ENCODE assay signal across 8 cellular contexts in genomic region chr3:184160456-184160855, GRCh38. TPM values are rescaled to one million over a fixed set of nuclear protein-coding genes. Genes with fewer than 3 reads are reported as not detected.
DNase-seq lines count a peak whose midpoint lies in the region; ATAC-seq and TF ChIP-seq lines count a peak whose summit lies in the region.
"Had no signal": no experiment of that assay in that cellular context is flagged by ENCODE, and none has a peak within 500 bp of the region (broad histone marks: within the 10 kb centered on the region; RNA-seq: fewer than 3 reads in every experiment).

No MANE protein-coding gene starts in this region.

- DNase-seq in SJSA1 (ENCODE audit: low read depth in 1 of 2, low spot score in 2 of 2) (peak in 1 of 2 experiments; percentile 42), heart left ventricle (no peak), NCI-H510A treated with DMSO at 0.1 percent for 48 hours (lab: John Stamatoyannopoulos, UW) (no peak)
- DNase-seq: NCI-H345 had no signal

- TF ChIP-seq CTCF in heart left ventricle (IDR thresholded peaks at IDR 0.05): no peak

- peak overlapping the region; percentile 42 to 57 for H3K9ac ChIP-seq in stomach smooth muscle (ENCODE audit: low read length in 2 of 2)

- H3K4me3 ChIP-seq in SJSA1: no peak overlapping the region
- peak overlapping the region in 3 of 12 donors; percentile 13 to 23 (median 22) for H3K4me3 ChIP-seq in heart left ventricle
- peak overlapping the region in 1 of 2 donors; percentile 52 for H3K4me3 ChIP-seq in stomach smooth muscle (ENCODE audit: low read length in 2 of 2)

- peaks cover 57% of the 10 kb centered on the region for H3K36me3 ChIP-seq in SJSA1
- H3K36me3 ChIP-seq in heart left ventricle: peaks cover 0 to 33% (median 27%) of the 10 kb centered on the region in 9 donors
- peaks cover 20 to 21% of the 10 kb centered on the region in 2 donors for H3K36me3 ChIP-seq in stomach smooth muscle (ENCODE audit: control insufficient read depth in 2 of 2, insufficient read depth in 2 of 2, low read length in 2 of 2)

- H3K9me3 ChIP-seq in SJSA1 (replicated peaks): no peaks in the 10 kb centered on the region
- H3K9me3 ChIP-seq in heart left ventricle: no peaks in the 10 kb centered on the region
- H3K9me3 ChIP-seq in stomach smooth muscle (ENCODE audit: control insufficient read depth in 2 of 2, low read length in 2 of 2): no peaks in the 10 kb centered on the region

- no peak for TF ChIP-seq POLR2A in heart left ventricle (IDR thresholded peaks at IDR 0.05)

- H3K4me1 ChIP-seq in SJSA1 (replicated peaks) (peaks cover 33% of the 10 kb centered on the region), heart left ventricle (peaks cover 2 to 76% (median 53%) of the 10 kb centered on the region in 12 donors), stomach smooth muscle (ENCODE audit: control insufficient read depth, insufficient read depth, low read length) (peaks cover 59% of the 10 kb centered on the region)

- no peaks in the 10 kb centered on the region for H3K27me3 ChIP-seq in SJSA1 (replicated peaks)
- H3K27me3 ChIP-seq in heart left ventricle: no peaks in the 10 kb centered on the region
- H3K27me3 ChIP-seq in stomach smooth muscle (ENCODE audit: control insufficient read depth in 1 of 2, insufficient read depth in 2 of 2, low read length in 2 of 2): no peaks in the 10 kb centered on the region

- intact Hi-C loops in heart left ventricle (cut with DNase I): no loop called here

- 8 to 38% (median 19%) methylated on average over 2 of the region's 2 CpGs for WGBS in heart left ventricle, 4 donors

- ATAC-seq in GM19463 (IDR thresholded peaks at IDR 0.05; ENCODE audit: unreplicated experiment) (peak; percentile 47), heart left ventricle (no peak), GM21423 (IDR thresholded peaks at IDR 0.05; ENCODE audit: unreplicated experiment) (no peak), GM19395 (IDR thresholded peaks at IDR 0.05; ENCODE audit: unreplicated experiment) (no peak)

- H3K27ac ChIP-seq in SJSA1 (peak overlapping the region; percentile 30; the same call in 1 of the 2 replicates), heart left ventricle (peak overlapping the region in 11 of 12 donors; percentile 54 to 97 (median 85)), stomach smooth muscle (ENCODE audit: low read length) (peak overlapping the region; percentile 64)

RNA-seq across cellular contexts. Expression of gene DVL3, which starts 5.3 kb away (rescaled TPM):
- 32.2 and 33.6 TPM in 2 replicates for total RNA-seq in SJSA1 (2014; rRNA removed; shearing (Covaris generic))
- total RNA-seq in heart left ventricle: 10 to 100 TPM; 53.4 to 94.2 (median 70.9) TPM
- 10 to 100 TPM; 36.3 to 59.8 TPM for polyA plus RNA-seq in heart left ventricle

RNA-seq across cellular contexts. Expression of gene AP2M1, which starts 14.2 kb away (rescaled TPM):
- total RNA-seq in SJSA1 (2014; rRNA removed; shearing (Covaris generic)): 282 and 609 TPM in 2 replicates
- 100 to 1,000 TPM; 225 to 400 (median 337) TPM for total RNA-seq in heart left ventricle
- polyA plus RNA-seq in heart left ventricle: 100 to 1,000 TPM; 291 to 431 TPM

RNA-seq across cellular contexts. Expression of gene EIF2B5, which starts 25.3 kb away (rescaled TPM):
- total RNA-seq in SJSA1 (2014; rRNA removed; shearing (Covaris generic)): 49.5 and 62.3 TPM in 2 replicates
- 10 to 100 TPM; 24.5 to 39.0 (median 30.9) TPM for total RNA-seq in heart left ventricle
- 10 to 100 TPM; 28.5 to 58.2 TPM for polyA plus RNA-seq in heart left ventricle

RNA-seq across cellular contexts. Expression of gene ABCF3, which starts 25.5 kb away (rescaled TPM):
- 19.2 and 28.7 TPM in 2 replicates for total RNA-seq in SJSA1 (2014; rRNA removed; shearing (Covaris generic))
- total RNA-seq in heart left ventricle: 10 to 100 TPM; 58.2 to 81.9 (median 69.2) TPM
- polyA plus RNA-seq in heart left ventricle: 10 to 100 TPM; 63.4 to 80.5 TPM

Comparison
In these comparisons a context has a peak if more than half of its experiments do, and no peak if none do; other contexts are left out.
1. H3K27ac ChIP-seq: peak in every context shown above with its lines; median percentile 85 in heart left ventricle; 64 in stomach smooth muscle; 30 in SJSA1.